Comparison of ENCODE assay signal across 22 cellular contexts in genomic region chr5:72214168-72214567, GRCh38.
"Had no signal": no experiment of that assay in that cellular context is flagged by ENCODE, and none has a peak within 500 bp of the region (broad histone marks: within the 10 kb centered on the region; RNA-seq: fewer than 3 reads in every experiment).

No MANE protein-coding gene starts in this region.

- DNase-seq: activated CD4-positive, alpha-beta memory T cell treated with anti-CD3 and anti-CD28 coated beads for 36 hours; activated CD4-positive, alpha-beta T cell treated with anti-CD3 and anti-CD28 coated beads, Interleukin-2, amount 10 ng/mL, durations not matched to agents 7 days and 5 days; activated CD4-positive, CD25-positive, alpha-beta regulatory T cell; activated CD8-positive, alpha-beta memory T cell treated with anti-CD3 and anti-CD28 coated beads for 24 hours; activated naive CD4-positive, alpha-beta T cell treated with anti-CD3 and anti-CD28 coated beads, Interleukin-2, amount 50 U/mL, for 16 hours; activated naive CD8-positive, alpha-beta T cell treated with anti-CD3 and anti-CD28 coated beads, Interleukin-2, amount 10 ng/mL, durations not matched to agents 7 days and 5 days; activated T-cell treated with anti-CD3 and anti-CD28 coated beads, Interleukin-2, amount 50 U/mL, for 72 hours; adrenal gland; anterior cingulate cortex; caudate nucleus; NCI-H1092; NCI-H1930; NCI-H2107; NCI-H510A treated with DMSO at 0.1 percent for 48 hours; NCI-H69; PC-3; SIG-M5; T-helper 1 cell had no signal

- H3K27me3 Mint-ChIP-seq: activated CD4-positive, alpha-beta memory T cell treated with anti-CD3 and anti-CD28 coated beads for 36 hours; activated CD4-positive, alpha-beta T cell treated with anti-CD3 and anti-CD28 coated beads, Interleukin-2, amount 10 ng/mL, durations not matched to agents 7 days and 5 days; activated naive CD8-positive, alpha-beta T cell treated with anti-CD3 and anti-CD28 coated beads, Interleukin-2, amount 10 ng/mL, durations not matched to agents 7 days and 5 days; IgD-negative memory B cell had no signal

- H3K27ac Mint-ChIP-seq: activated CD4-positive, alpha-beta memory T cell treated with anti-CD3 and anti-CD28 coated beads for 36 hours; activated CD4-positive, alpha-beta T cell treated with anti-CD3 and anti-CD28 coated beads, Interleukin-2, amount 10 ng/mL, durations not matched to agents 7 days and 5 days; activated naive CD8-positive, alpha-beta T cell treated with anti-CD3 and anti-CD28 coated beads, Interleukin-2, amount 10 ng/mL, durations not matched to agents 7 days and 5 days; activated T-cell treated with anti-CD3 and anti-CD28 coated beads, Interleukin-2, amount 50 U/mL, for 72 hours; activated T-helper 2 cell treated with anti-CD3 and anti-CD28 coated beads, Interferon-gamma antibody, Interleukin-2, Interleukin-4, amounts not matched to agents 10 μg/mL and 5 μg/mL and 100 μg/mL, durations not matched to agents 14 hours and 24 hours and 36 hours; IgD-negative memory B cell had no signal

- H3K27me3 ChIP-seq: adrenal gland had no signal

- H3K4me3 Mint-ChIP-seq: activated CD4-positive, alpha-beta memory T cell treated with anti-CD3 and anti-CD28 coated beads for 36 hours; activated CD4-positive, alpha-beta T cell treated with anti-CD3 and anti-CD28 coated beads, Interleukin-2, amount 10 ng/mL, durations not matched to agents 7 days and 5 days; activated naive CD8-positive, alpha-beta T cell treated with anti-CD3 and anti-CD28 coated beads, Interleukin-2, amount 10 ng/mL, durations not matched to agents 7 days and 5 days; activated T-cell treated with anti-CD3 and anti-CD28 coated beads, Interleukin-2, amount 50 U/mL, for 72 hours; IgD-negative memory B cell had no signal

- H3K4me1 Mint-ChIP-seq: activated CD4-positive, alpha-beta T cell treated with anti-CD3 and anti-CD28 coated beads, Interleukin-2, amount 10 ng/mL, durations not matched to agents 7 days and 5 days; activated naive CD8-positive, alpha-beta T cell treated with anti-CD3 and anti-CD28 coated beads, Interleukin-2, amount 10 ng/mL, durations not matched to agents 7 days and 5 days; IgD-negative memory B cell had no signal

- ATAC-seq: activated T-cell treated with anti-CD3 and anti-CD28 coated beads, Interleukin-2, amount 50 U/mL, for 72 hours; PC-3 had no signal

- H3K9me3 ChIP-seq: adrenal gland had no signal

- H3K9me3 Mint-ChIP-seq: activated CD4-positive, alpha-beta memory T cell treated with anti-CD3 and anti-CD28 coated beads for 36 hours; activated CD4-positive, alpha-beta T cell treated with anti-CD3 and anti-CD28 coated beads, Interleukin-2, amount 10 ng/mL, durations not matched to agents 7 days and 5 days; activated naive CD8-positive, alpha-beta T cell treated with anti-CD3 and anti-CD28 coated beads, Interleukin-2, amount 10 ng/mL, durations not matched to agents 7 days and 5 days; activated T-helper 2 cell treated with anti-CD3 and anti-CD28 coated beads, Interferon-gamma antibody, Interleukin-2, Interleukin-4, amounts not matched to agents 10 μg/mL and 5 μg/mL and 100 μg/mL, durations not matched to agents 14 hours and 24 hours and 36 hours; IgD-negative memory B cell had no signal

- H3K4me3 ChIP-seq: adrenal gland had no signal

- H3K27ac ChIP-seq: adrenal gland, KMS-11, VCaP had no signal
